Comparison of ENCODE assay signal across 8 cellular contexts in the genomic region with DNA sequence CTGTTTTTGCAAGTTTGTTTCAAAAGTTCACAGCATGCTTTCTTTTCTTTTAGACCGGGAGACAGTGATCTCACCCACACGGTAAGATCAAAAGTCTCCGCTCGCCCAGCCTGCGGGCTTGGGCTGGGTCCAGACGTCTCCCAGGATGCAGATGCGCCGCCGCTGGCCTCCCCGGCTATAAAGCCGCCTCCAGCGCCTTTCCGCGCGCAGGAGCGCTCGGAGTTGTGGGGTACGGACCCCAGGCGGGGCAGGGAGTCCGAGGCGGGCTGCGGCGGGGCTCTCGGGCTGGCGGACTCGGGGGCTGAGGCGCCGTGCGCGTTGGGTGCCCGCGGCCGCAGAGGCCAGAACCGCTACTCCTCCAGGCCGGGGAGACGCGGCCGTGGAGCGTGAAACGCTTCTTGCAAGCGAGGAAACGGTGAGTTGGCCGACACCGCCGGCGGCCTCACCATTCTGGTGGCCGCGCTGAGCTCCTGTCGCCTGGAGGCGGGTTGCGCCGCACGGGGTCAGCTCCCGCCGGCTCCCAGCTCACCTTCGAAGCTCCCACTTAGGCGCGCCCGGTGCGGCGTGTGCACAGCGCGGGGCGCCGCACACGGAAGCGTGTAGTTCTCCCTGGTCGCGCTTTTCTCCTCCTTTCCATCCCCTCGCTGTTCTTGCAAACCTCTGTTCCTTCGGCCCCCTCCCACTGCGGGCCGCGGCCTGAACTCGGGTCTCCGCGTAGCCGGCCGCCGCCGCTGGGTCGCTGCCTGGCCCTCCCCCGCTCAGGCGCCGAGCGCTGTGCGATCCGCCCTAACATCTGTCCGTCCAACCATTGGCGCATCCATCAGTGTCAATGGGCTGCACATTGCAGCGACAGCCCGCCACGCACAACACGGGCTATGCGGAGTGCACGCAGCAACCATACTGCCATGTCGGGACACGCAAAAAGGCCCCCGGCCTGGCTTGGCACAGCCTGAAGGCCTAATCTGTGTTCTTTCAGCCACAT. TPM values are rescaled to one million over a fixed set of nuclear protein-coding genes. Genes with fewer than 3 reads are reported as not detected.
DNase-seq lines count a peak whose midpoint lies in the region; ATAC-seq and TF ChIP-seq lines count a peak whose summit lies in the region.

No MANE protein-coding gene starts in this region.

- H3K4me3 ChIP-seq in Loucy (ENCODE audit: low read length, poor library complexity, severe bottlenecking): peak overlapping the region; percentile 66
- peak overlapping the region; percentile 63 to 71 for H3K4me3 ChIP-seq in duodenal mucosa (ENCODE audit: low read depth in 1 of 2, low read length in 2 of 2)
- peak overlapping the region; percentile 81 for H3K4me3 ChIP-seq in upper lobe of right lung

- peak; percentile 13 to 38 for DNase-seq in lung microvascular endothelial cell (ENCODE audit: low read depth in 2 of 2)
- peak; percentile 73 for DNase-seq in upper lobe of right lung
- DNase-seq in SHP77 treated with DMSO at 0.1 percent for 48 hours (lab: John Stamatoyannopoulos, UW): no peak

- H4K20me1 ChIP-seq in Loucy (ENCODE audit: insufficient read depth, low read length, poor library complexity, severe bottlenecking): peaks cover 4% of the 10 kb centered on the region

- H3K9me3 ChIP-seq in Loucy (ENCODE audit: insufficient read depth, low read depth, low read length): no peaks in the 10 kb centered on the region
- no peaks in the 10 kb centered on the region for H3K9me3 ChIP-seq in duodenal mucosa (ENCODE audit: control insufficient read depth in 1 of 2, low read length in 2 of 2)
- H3K9me3 ChIP-seq in upper lobe of right lung: no peaks in the 10 kb centered on the region

- H3K4me2 ChIP-seq in Loucy (ENCODE audit: low read depth, low read length, poor library complexity, severe bottlenecking): peak overlapping the region; percentile 64

- no peak overlapping the region for H3K9ac ChIP-seq in Loucy (ENCODE audit: low read depth, low read length, poor library complexity, severe bottlenecking)
- peak overlapping the region in 1 of 2 donors; percentile 33 for H3K9ac ChIP-seq in duodenal mucosa (ENCODE audit: low read depth in 1 of 2, low read length in 2 of 2)

- no peaks in the 10 kb centered on the region for H3K9me2 ChIP-seq in Loucy (replicated peaks; ENCODE audit: low read depth, low read length)

- TF ChIP-seq CTCF in C4-2B (conservative IDR thresholded peaks at IDR 0.05): no peak
- no peak for TF ChIP-seq CTCF in Loucy (conservative IDR thresholded peaks at IDR 0.05; ENCODE audit: low read length)
- TF ChIP-seq CTCF in upper lobe of right lung (IDR thresholded peaks at IDR 0.05): no peak

- H2AFZ ChIP-seq in Loucy (ENCODE audit: low read length): no peak overlapping the region

- intact Hi-C loops in upper lobe of right lung (cut with DNase I): no loop called here

- H3K27ac ChIP-seq in C4-2B (peak overlapping the region; percentile 19; the same call in 1 of the 2 replicates), duodenal mucosa (ENCODE audit: low read depth, low read length) (no peak overlapping the region), upper lobe of right lung (peak overlapping the region; percentile 47)

- H3K27me3 ChIP-seq in Loucy (ENCODE audit: insufficient read depth, low read length, poor library complexity, severe bottlenecking): no peaks in the 10 kb centered on the region
- H3K27me3 ChIP-seq in duodenal mucosa (ENCODE audit: control insufficient read depth in 1 of 2, insufficient read depth in 2 of 2, low read length in 2 of 2): peaks cover 53 to 69% of the 10 kb centered on the region in 2 donors
- peaks cover 52% of the 10 kb centered on the region for H3K27me3 ChIP-seq in upper lobe of right lung

- H3K4me1 ChIP-seq in Loucy (ENCODE audit: insufficient read depth, low read length, poor library complexity, severe bottlenecking): peaks cover 4% of the 10 kb centered on the region
- H3K4me1 ChIP-seq in duodenal mucosa (ENCODE audit: control insufficient read depth in 1 of 2, insufficient read depth in 2 of 2, low read length in 2 of 2): peaks cover 0 to 28% of the 10 kb centered on the region in 2 donors
- H3K4me1 ChIP-seq in upper lobe of right lung: peaks cover 15% of the 10 kb centered on the region

- H3K36me3 ChIP-seq in Loucy (ENCODE audit: insufficient read depth, low read length) (no peaks in the 10 kb centered on the region), duodenal mucosa (ENCODE audit: control insufficient read depth in 1 of 2, insufficient read depth in 2 of 2, low read length in 2 of 2) (no peaks in the 10 kb centered on the region), upper lobe of right lung (no peaks in the 10 kb centered on the region)

- H3F3A ChIP-seq in Loucy (ENCODE audit: low read depth): no peaks in the 10 kb centered on the region

- ATAC-seq in upper lobe of right lung (no peak), HG03460 (IDR thresholded peaks at IDR 0.05; ENCODE audit: unreplicated experiment) (no peak), HG02759 (IDR thresholded peaks at IDR 0.05; ENCODE audit: unreplicated experiment) (no peak)

- peaks cover 13% of the 10 kb centered on the region for H3K79me2 ChIP-seq in Loucy (ENCODE audit: insufficient read depth, low read length)

RNA-seq across cellular contexts. Expression of a gene that starts 2.3 kb away (rescaled TPM):
- total RNA-seq in lung microvascular endothelial cell: 0.60 and 0.87 TPM in 2 replicates
- total RNA-seq in upper lobe of right lung: 5.8 TPM
